1 cellular context compared by ENCODE assay signal in the genomic region with DNA sequence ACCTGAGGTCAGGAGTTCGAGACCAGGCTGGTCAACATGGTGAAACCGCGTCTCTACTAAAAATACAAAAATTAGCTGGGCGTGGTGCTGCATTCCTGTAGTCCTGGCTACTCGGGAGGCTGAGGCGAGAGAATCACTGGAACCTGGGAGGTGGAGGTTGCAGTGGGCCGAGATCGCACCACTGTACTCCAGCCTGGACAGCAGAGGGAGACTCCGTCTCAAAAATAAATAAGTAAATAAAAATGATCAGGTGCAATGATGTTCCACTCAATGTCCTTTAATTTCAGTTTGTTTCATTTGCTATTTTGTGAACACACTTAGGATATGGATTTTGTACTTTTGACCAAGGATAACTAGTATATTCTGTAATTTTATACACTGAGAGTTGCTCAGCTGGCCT.
TF ChIP-seq lines count a peak whose summit lies in the region.

No MANE protein-coding gene starts in this region.

TF ChIP-seq in SK-N-SH treated with all-trans-retinoic acid at 6 μM for 48 hours, 23 proteins besides CTCF, POLR2A, EP300 and RAD21 (continued from another document):
- TF ChIP-seq, protein P1, sequence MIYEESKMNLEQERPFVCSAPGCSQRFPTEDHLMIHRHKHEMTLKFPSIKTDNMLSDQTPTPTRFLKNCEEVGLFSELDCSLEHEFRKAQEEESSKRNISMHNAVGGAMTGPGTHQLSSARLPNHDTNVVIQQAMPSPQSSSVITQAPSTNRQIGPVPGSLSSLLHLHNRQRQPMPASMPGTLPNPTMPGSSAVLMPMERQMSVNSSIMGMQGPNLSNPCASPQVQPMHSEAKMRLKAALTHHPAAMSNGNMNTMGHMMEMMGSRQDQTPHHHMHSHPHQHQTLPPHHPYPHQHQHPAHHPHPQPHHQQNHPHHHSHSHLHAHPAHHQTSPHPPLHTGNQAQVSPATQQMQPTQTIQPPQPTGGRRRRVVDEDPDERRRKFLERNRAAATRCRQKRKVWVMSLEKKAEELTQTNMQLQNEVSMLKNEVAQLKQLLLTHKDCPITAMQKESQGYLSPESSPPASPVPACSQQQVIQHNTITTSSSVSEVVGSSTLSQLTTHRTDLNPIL (CRISPR knock-in tag; IDR thresholded peaks at IDR 0.05; ENCODE audit: low read depth): no peak
- TF ChIP-seq TCF4 (CRISPR knock-in tag; IDR thresholded peaks at IDR 0.05; ENCODE audit: borderline replicate concordance): no peak
- no peak for TF ChIP-seq CSDC2 (CRISPR knock-in tag; IDR thresholded peaks at IDR 0.05)
- no peak for TF ChIP-seq ARNTL (CRISPR knock-in tag; IDR thresholded peaks at IDR 0.05; ENCODE audit: borderline replicate concordance, low read depth)
- TF ChIP-seq, protein P2, sequence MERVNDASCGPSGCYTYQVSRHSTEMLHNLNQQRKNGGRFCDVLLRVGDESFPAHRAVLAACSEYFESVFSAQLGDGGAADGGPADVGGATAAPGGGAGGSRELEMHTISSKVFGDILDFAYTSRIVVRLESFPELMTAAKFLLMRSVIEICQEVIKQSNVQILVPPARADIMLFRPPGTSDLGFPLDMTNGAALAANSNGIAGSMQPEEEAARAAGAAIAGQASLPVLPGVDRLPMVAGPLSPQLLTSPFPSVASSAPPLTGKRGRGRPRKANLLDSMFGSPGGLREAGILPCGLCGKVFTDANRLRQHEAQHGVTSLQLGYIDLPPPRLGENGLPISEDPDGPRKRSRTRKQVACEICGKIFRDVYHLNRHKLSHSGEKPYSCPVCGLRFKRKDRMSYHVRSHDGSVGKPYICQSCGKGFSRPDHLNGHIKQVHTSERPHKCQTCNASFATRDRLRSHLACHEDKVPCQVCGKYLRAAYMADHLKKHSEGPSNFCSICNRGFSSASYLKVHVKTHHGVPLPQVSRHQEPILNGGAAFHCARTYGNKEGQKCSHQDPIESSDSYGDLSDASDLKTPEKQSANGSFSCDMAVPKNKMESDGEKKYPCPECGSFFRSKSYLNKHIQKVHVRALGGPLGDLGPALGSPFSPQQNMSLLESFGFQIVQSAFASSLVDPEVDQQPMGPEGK (CRISPR knock-in tag; IDR thresholded peaks at IDR 0.05; ENCODE audit: borderline replicate concordance): no peak
- no peak for TF ChIP-seq ZNF565 (CRISPR knock-in tag; conservative IDR thresholded peaks at IDR 0.05; ENCODE audit: low read depth)
- no peak for TF ChIP-seq ZFP3 (CRISPR knock-in tag; IDR thresholded peaks at IDR 0.05)
- TF ChIP-seq ZC3H10 (CRISPR knock-in tag; IDR thresholded peaks at IDR 0.05): no peak
- no peak for TF ChIP-seq BACH2 (CRISPR knock-in tag; IDR thresholded peaks at IDR 0.05; ENCODE audit: borderline replicate concordance)
- TF ChIP-seq ZNF8 (CRISPR knock-in tag; IDR thresholded peaks at IDR 0.05): no peak
TF ChIP-seq in SK-N-SH treated with all-trans-retinoic acid at 6 μM for 48 hours: peak in this region for 0.
